ENCODE assay signal across 1 cellular context in the genomic region with DNA sequence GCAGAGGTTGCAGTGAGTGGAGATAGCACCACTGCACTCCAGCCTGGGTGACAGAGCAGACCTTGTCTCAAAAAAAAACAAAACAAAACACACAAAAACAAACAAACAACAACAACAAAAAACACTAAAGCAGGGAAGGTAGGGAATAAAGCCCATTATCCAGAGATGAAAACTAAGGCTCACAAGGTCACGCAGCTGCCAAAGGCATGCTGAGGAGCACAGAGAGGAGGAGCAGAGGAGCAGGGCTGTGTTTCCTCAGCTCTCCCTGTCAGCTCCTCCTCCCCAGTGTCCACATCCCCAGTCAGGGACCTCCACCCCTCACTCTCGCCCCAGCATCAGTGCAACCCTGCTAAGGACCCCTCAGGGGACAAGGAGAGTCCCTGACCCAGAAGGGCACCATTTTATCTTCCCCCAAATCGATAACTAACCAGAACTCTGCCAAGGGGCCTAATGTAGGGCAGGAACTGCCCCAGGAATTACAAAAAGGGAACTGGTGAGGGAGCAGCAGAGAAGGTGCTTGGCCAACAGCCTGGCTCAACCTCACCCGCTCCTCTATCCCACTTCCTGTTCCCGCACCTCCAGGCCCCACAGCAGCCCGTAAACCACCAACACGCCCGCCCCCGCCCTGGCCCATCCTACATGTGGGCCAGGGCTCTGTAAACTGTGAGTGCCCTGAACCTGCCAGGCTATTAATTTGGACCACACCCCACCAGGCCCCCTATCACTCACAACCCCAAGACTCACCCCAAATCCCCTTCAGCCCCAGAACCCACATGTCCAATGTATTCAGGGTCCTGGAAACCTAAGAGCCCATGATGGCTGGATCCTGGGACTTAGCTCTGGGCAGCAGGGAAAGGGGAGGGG.
TF ChIP-seq lines count a peak whose summit lies in the region.

No MANE protein-coding gene starts in this region.

TF ChIP-seq in HEK293T, 16 proteins besides CTCF, POLR2A, EP300 and RAD21 (continued from another document):
- TF ChIP-seq, protein P1, sequence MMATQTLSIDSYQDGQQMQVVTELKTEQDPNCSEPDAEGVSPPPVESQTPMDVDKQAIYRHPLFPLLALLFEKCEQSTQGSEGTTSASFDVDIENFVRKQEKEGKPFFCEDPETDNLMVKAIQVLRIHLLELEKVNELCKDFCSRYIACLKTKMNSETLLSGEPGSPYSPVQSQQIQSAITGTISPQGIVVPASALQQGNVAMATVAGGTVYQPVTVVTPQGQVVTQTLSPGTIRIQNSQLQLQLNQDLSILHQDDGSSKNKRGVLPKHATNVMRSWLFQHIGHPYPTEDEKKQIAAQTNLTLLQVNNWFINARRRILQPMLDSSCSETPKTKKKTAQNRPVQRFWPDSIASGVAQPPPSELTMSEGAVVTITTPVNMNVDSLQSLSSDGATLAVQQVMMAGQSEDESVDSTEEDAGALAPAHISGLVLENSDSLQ (IDR thresholded peaks at IDR 0.05): no peak
- TF ChIP-seq HDGF (IDR thresholded peaks at IDR 0.05; ENCODE audit: borderline replicate concordance): no peak
